Comparison of ENCODE assay signal across 13 cellular contexts in genomic region chr5:464446-464842, GRCh38. TPM values are rescaled to one million over a fixed set of nuclear protein-coding genes. Genes with fewer than 3 reads are reported as not detected.
DNase-seq lines count a peak whose midpoint lies in the region; ATAC-seq, FAIRE-seq and TF ChIP-seq lines count a peak whose summit lies in the region.
"Had no signal": no experiment of that assay in that cellular context is flagged by ENCODE, and none has a peak within 500 bp of the region (broad histone marks: within the 10 kb centered on the region; RNA-seq: fewer than 3 reads in every experiment).

No MANE protein-coding gene starts in this region.

- TF ChIP-seq EP300 in sigmoid colon (IDR thresholded peaks at IDR 0.05): no peak

- DNase-seq in T-helper 2 cell treated with Interferon-gamma antibody and Interleukin-4, amounts not matched to agents 5 μg/mL and 100 μg/mL, for 36 hours (ENCODE audit: low spot score): no peak
- DNase-seq in T-helper 2 cell: no peak
- peak; percentile 70 for DNase-seq in RWPE2 (ENCODE audit: low spot score)
- DNase-seq in chondrocyte (ENCODE audit: low spot score): peak; percentile 87
- peak; percentile 28 for DNase-seq in sigmoid colon
- DNase-seq in urothelium cell line (ENCODE audit: low spot score): no peak
- no peak for DNase-seq in stimulated activated naive CD4-positive, alpha-beta T cell (lab: John Stamatoyannopoulos, UW)
- DNase-seq: MM.1S, NCI-H2107 had no signal

- peak overlapping the region; percentile 83 for H3K27ac Mint-ChIP-seq in T-helper 2 cell treated with Interferon-gamma antibody and Interleukin-4, amounts not matched to agents 5 μg/mL and 100 μg/mL, for 36 hours
- H3K27ac Mint-ChIP-seq in chondrocyte (ENCODE audit: unreplicated experiment): no peak overlapping the region

- H3K9me3 Mint-ChIP-seq in T-helper 2 cell treated with Interferon-gamma antibody and Interleukin-4, amounts not matched to agents 5 μg/mL and 100 μg/mL, for 36 hours: no peaks in the 10 kb centered on the region
- H3K9me3 Mint-ChIP-seq in chondrocyte (ENCODE audit: low read depth): no peaks in the 10 kb centered on the region

- H3K4me1 ChIP-seq in RWPE2 (ENCODE audit: insufficient read depth, poor library complexity, severe bottlenecking) (no peaks in the 10 kb centered on the region), sigmoid colon (no peaks in the 10 kb centered on the region)
- H3K4me1 ChIP-seq: esophagus muscularis mucosa, heart right ventricle, uterus had no signal

- H3K4me3 ChIP-seq in RWPE2 (ENCODE audit: severe bottlenecking) (no peak overlapping the region), sigmoid colon (no peak overlapping the region)
- H3K4me3 ChIP-seq: esophagus muscularis mucosa, heart right ventricle, uterus had no signal

- FAIRE-seq in urothelium cell line (lab: Jason Lieb, UNC): no peak

- TF ChIP-seq POLR2A in sigmoid colon (IDR thresholded peaks at IDR 0.05): no peak

- intact Hi-C loops in sigmoid colon (cut with DNase I): no loop called here

- no peaks in the 10 kb centered on the region for H3K27me3 Mint-ChIP-seq in T-helper 2 cell treated with Interferon-gamma antibody and Interleukin-4, amounts not matched to agents 5 μg/mL and 100 μg/mL, for 36 hours (ENCODE audit: low read depth)
- no peaks in the 10 kb centered on the region for H3K27me3 Mint-ChIP-seq in chondrocyte (ENCODE audit: low read depth)

- no peak for ATAC-seq in RWPE2 (ENCODE audit: low read depth)
- no peak for ATAC-seq in GM18870 (IDR thresholded peaks at IDR 0.05; ENCODE audit: unreplicated experiment)

- H3K4me1 Mint-ChIP-seq in T-helper 2 cell treated with Interferon-gamma antibody and Interleukin-4, amounts not matched to agents 5 μg/mL and 100 μg/mL, for 36 hours (ENCODE audit: low read depth): peaks cover 26% of the 10 kb centered on the region
- H3K4me1 Mint-ChIP-seq in chondrocyte (ENCODE audit: low read depth): no peaks in the 10 kb centered on the region

- H3K27ac ChIP-seq in RWPE2 (ENCODE audit: poor library complexity, severe bottlenecking) (no peak overlapping the region), sigmoid colon (no peak overlapping the region)
- H3K27ac ChIP-seq: esophagus muscularis mucosa, heart right ventricle, uterus had no signal

- peaks cover 55% of the 10 kb centered on the region for H3K36me3 Mint-ChIP-seq in T-helper 2 cell treated with Interferon-gamma antibody and Interleukin-4, amounts not matched to agents 5 μg/mL and 100 μg/mL, for 36 hours (ENCODE audit: low read depth)
- peaks cover 24% of the 10 kb centered on the region for H3K36me3 Mint-ChIP-seq in chondrocyte (ENCODE audit: low read depth)

- H3K9me3 ChIP-seq in RWPE2 (ENCODE audit: severe bottlenecking) (no peaks in the 10 kb centered on the region), sigmoid colon (no peaks in the 10 kb centered on the region)
- H3K9me3 ChIP-seq: esophagus muscularis mucosa, heart right ventricle, uterus had no signal

- H3K4me3 Mint-ChIP-seq in T-helper 2 cell treated with Interferon-gamma antibody and Interleukin-4, amounts not matched to agents 5 μg/mL and 100 μg/mL, for 36 hours: no peak overlapping the region
- H3K4me3 Mint-ChIP-seq in chondrocyte (ENCODE audit: unreplicated experiment): no peak overlapping the region

- H3K27me3 ChIP-seq in RWPE2 (ENCODE audit: insufficient read depth, poor library complexity, severe bottlenecking) (no peaks in the 10 kb centered on the region), sigmoid colon (no peaks in the 10 kb centered on the region)
- H3K27me3 ChIP-seq: esophagus muscularis mucosa, heart right ventricle, uterus had no signal

- 92 to 94% methylated on average over 19 of the region's 19 CpGs for WGBS in sigmoid colon, 2 donors

- peaks cover 34% of the 10 kb centered on the region for H3K36me3 ChIP-seq in RWPE2 (ENCODE audit: low read depth)
- H3K36me3 ChIP-seq in sigmoid colon: peaks cover 5 to 79% (median 46%) of the 10 kb centered on the region in 4 donors
- H3K36me3 ChIP-seq: uterus had no signal

- TF ChIP-seq CTCF in RWPE2 (IDR thresholded peaks at IDR 0.05; ENCODE audit: poor library complexity, severe bottlenecking) (no peak), chondrocyte (IDR thresholded peaks at IDR 0.05) (no peak), sigmoid colon (IDR thresholded peaks at IDR 0.05) (no peak)

RNA-seq across cellular contexts. Expression of gene EXOC3, which starts 21.5 kb away (rescaled TPM):
- total RNA-seq in chondrocyte: 39.4 to 58.1 TPM (median 43.3 TPM) in 3 replicates
- total RNA-seq in sigmoid colon: 10 to 100 TPM; 45.7 to 68.7 (median 48.5) TPM
- polyA plus RNA-seq in sigmoid colon: 10 to 100 TPM; 18.6 to 60.9 (median 36.1) TPM

RNA-seq across cellular contexts. Expression of gene SLC9A3, which starts 59.8 kb away (rescaled TPM):
- 0.95 to 1.4 TPM (median 1.1 TPM) in 3 replicates for total RNA-seq in chondrocyte
- 1 to 10 TPM in 3 of 4 donors, under 1 TPM in 1; 0.83 to 2.5 (median 2.4) TPM for total RNA-seq in sigmoid colon
- polyA plus RNA-seq in sigmoid colon: 10 to 100 TPM; 12.0 to 51.3 (median 19.9) TPM

Comparison
In these comparisons a context has a peak if more than half of its experiments do, and no peak if none do; other contexts are left out.
1. DNase-seq: peak in RWPE2 (single experiment), chondrocyte (single experiment) and sigmoid colon (single experiment); none in T-helper 2 cell treated with Interferon-gamma antibody and Interleukin-4, amounts not matched to agents 5 μg/mL and 100 μg/mL, for 36 hours (single experiment), T-helper 2 cell (0 of 5), urothelium cell line (single experiment) and stimulated activated naive CD4-positive, alpha-beta T cell (0 of 6).